In the genomic region with DNA sequence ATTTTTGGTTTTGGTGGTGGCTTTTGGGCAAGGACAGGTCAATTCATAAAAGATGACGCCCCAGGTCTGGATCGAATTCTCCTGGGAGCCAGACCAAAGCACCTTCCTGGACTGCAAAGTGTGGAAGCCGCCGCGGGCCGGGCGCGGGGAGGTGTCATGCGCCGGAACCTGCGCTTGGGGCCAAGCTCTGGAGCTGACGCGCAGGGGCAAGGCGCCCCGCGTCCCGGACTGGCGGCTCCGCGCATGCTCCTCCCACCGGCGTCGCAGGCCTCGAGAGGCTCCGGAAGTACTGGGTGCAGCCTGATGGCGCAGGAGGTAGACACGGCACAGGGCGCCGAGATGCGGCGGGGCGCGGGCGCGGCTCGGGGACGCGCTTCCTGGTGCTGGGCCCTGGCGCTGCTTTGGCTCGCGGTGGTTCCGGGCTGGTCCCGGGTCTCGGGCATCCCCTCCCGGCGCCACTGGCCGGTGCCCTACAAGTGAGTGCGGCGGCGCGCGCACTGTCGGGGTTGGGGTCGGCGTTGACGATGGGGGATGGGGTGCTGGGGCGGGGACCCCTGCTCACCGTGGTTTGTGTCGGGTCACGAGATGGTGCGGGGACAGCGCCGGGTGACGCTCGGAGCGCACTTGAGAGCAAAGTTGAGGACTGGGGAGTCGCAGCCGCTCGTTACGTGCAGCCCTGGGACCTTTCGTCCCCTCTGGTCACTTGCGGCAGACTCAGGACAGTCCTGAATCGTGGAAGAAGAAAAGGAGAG, we compare ENCODE assay signal across 8 cellular contexts. TPM values are rescaled to one million over a fixed set of nuclear protein-coding genes. Genes with fewer than 3 reads are reported as not detected.
DNase-seq lines count a peak whose midpoint lies in the region; ATAC-seq and TF ChIP-seq lines count a peak whose summit lies in the region.

A gene (plus strand): TSS at position 286 of the 752 bp plus-strand sequence. CDS start 18 bp downstream, at position 304.

- peak; percentile 85 for ATAC-seq in CD4-positive, alpha-beta T cell (ENCODE audit: poor library complexity)
- ATAC-seq in GM19397 (IDR thresholded peaks at IDR 0.05; ENCODE audit: unreplicated experiment) (peak; percentile 97), HG03565 (IDR thresholded peaks at IDR 0.05; ENCODE audit: unreplicated experiment) (peak; percentile 93)
- ATAC-seq in activated CD8-positive, alpha-beta T cell treated with anti-CD3 and anti-CD28 coated beads for 36 hours = peak; percentile 94

- peak within 1 kb of the TSS; percentile 89 for H3K27ac ChIP-seq in CD4-positive, alpha-beta T cell (ENCODE audit: low read depth, low read length)
- H3K27ac ChIP-seq in duodenal mucosa (ENCODE audit: low read depth, low read length) = peak within 1 kb of the TSS; percentile 95

- H3K4me1 Mint-ChIP-seq in CD4-positive, alpha-beta T cell (ENCODE audit: low read depth) = peaks cover 60% of the 10 kb centered on the region
- peaks cover 27% of the 10 kb centered on the region for H3K4me1 Mint-ChIP-seq in activated CD8-positive, alpha-beta T cell treated with anti-CD3 and anti-CD28 coated beads for 36 hours (ENCODE audit: low read depth)

- no peaks in the 10 kb centered on the region for H3K9me3 Mint-ChIP-seq in CD4-positive, alpha-beta T cell
- H3K9me3 Mint-ChIP-seq in activated CD8-positive, alpha-beta T cell treated with anti-CD3 and anti-CD28 coated beads for 36 hours = no peaks in the 10 kb centered on the region

- no peak for TF ChIP-seq CTCF in CD4-positive, alpha-beta T cell (IDR thresholded peaks at IDR 0.05)
- no peak for TF ChIP-seq CTCF in activated CD8-positive, alpha-beta T cell treated with anti-CD3 and anti-CD28 coated beads for 36 hours (IDR thresholded peaks at IDR 0.05)
- TF ChIP-seq CTCF in lower leg skin (IDR thresholded peaks at IDR 0.05) = no peak

- peak within 1 kb of the TSS; percentile 88 to 97 for H3K9ac ChIP-seq in duodenal mucosa (ENCODE audit: low read depth in 1 of 2, low read length in 2 of 2)

- no peaks in the 10 kb centered on the region for H3K27me3 ChIP-seq in CD4-positive, alpha-beta T cell (ENCODE audit: control insufficient read depth, insufficient read depth, low read length)
- H3K27me3 ChIP-seq in duodenal mucosa (ENCODE audit: control insufficient read depth in 1 of 2, insufficient read depth in 2 of 2, low read length in 2 of 2) = peaks cover 0 to 3% of the 10 kb centered on the region in 2 donors

- peaks cover 8% of the 10 kb centered on the region in 2 donors for H3K36me3 ChIP-seq in duodenal mucosa (ENCODE audit: control insufficient read depth in 1 of 2, insufficient read depth in 2 of 2, low read length in 2 of 2)

- peak; percentile 89 to 96 (median 94) for DNase-seq in CD4-positive, alpha-beta T cell
- DNase-seq in NCI-H82 (lab: John Stamatoyannopoulos, UW) (peak; percentile 96), lower leg skin (ENCODE audit: low spot score in 2 of 2) (peak; percentile 94 to 99)
- DNase-seq in activated CD8-positive, alpha-beta T cell treated with anti-CD3 and anti-CD28 coated beads for 36 hours = peak; percentile 95
- DNase-seq in stimulated activated CD4-positive, alpha-beta T cell treated with anti-CD3 and anti-CD28 coated beads, Interleukin-4, amount 100 ng/mL, for 4 hours = peak; percentile 90 to 94

- H3K27me3 Mint-ChIP-seq in CD4-positive, alpha-beta T cell = no peaks in the 10 kb centered on the region
- H3K27me3 Mint-ChIP-seq in activated CD8-positive, alpha-beta T cell treated with anti-CD3 and anti-CD28 coated beads for 36 hours = peaks cover 4% of the 10 kb centered on the region

- peak in 1 of 2 donors; percentile 55 for TF ChIP-seq POLR2A in lower leg skin (IDR thresholded peaks at IDR 0.05)

- POLR2A ChIA-PET in CD4-positive, alpha-beta T cell (lab: Charles Lee) = interaction anchor here (0.7 to 5.9 kb wide), 26 partner anchors 8 to 1688 kb away, joined by 3 to 211 read pairs (median 6); a partner anchor contains a TSS
- POLR2A ChIA-PET in activated CD8-positive, alpha-beta T cell treated with anti-CD3 and anti-CD28 coated beads for 36 hours (lab: Charles Lee) = interaction anchor here (0.7 to 3.4 kb wide), 9 partner anchors 10 to 337 kb away, joined by 3 to 49 read pairs (median 4); a partner anchor contains a TSS

- H3K9me3 ChIP-seq in CD4-positive, alpha-beta T cell (ENCODE audit: control insufficient read depth, low read length) = no peaks in the 10 kb centered on the region
- no peaks in the 10 kb centered on the region for H3K9me3 ChIP-seq in duodenal mucosa (ENCODE audit: control insufficient read depth in 1 of 2, low read length in 2 of 2)

- WGBS in lower leg skin, 2 donors = 0% methylated on average over 26 to 37 of the region's 73 CpGs

- H3K27ac Mint-ChIP-seq in CD4-positive, alpha-beta T cell = peak within 1 kb of the TSS; percentile 99
- H3K27ac Mint-ChIP-seq in activated CD8-positive, alpha-beta T cell treated with anti-CD3 and anti-CD28 coated beads for 36 hours = peak within 1 kb of the TSS; percentile 99

- intact Hi-C loops in CD4-positive, alpha-beta T cell (cut with DNase I, micrococcal nuclease) = loop anchor here (2.0 to 10.0 kb wide), 6 partner anchors 35 to 1447 kb away; a partner anchor contains a TSS
- intact Hi-C loops in activated CD8-positive, alpha-beta T cell treated with anti-CD3 and anti-CD28 coated beads for 36 hours (cut with micrococcal nuclease) = loop anchor here (2.0 kb wide), 1 partner anchor 35 kb away; a partner anchor contains a TSS
- intact Hi-C loops in lower leg skin (cut with DNase I; ENCODE audit: low total_unique reads) = no loop called here

- H3K36me3 Mint-ChIP-seq in CD4-positive, alpha-beta T cell (ENCODE audit: low read depth) = peaks cover 47% of the 10 kb centered on the region
- peaks cover 23% of the 10 kb centered on the region for H3K36me3 Mint-ChIP-seq in activated CD8-positive, alpha-beta T cell treated with anti-CD3 and anti-CD28 coated beads for 36 hours (ENCODE audit: low read depth)

- peak within 1 kb of the TSS; percentile 97 for H3K4me3 Mint-ChIP-seq in CD4-positive, alpha-beta T cell
- peak within 1 kb of the TSS; percentile 96 for H3K4me3 Mint-ChIP-seq in activated CD8-positive, alpha-beta T cell treated with anti-CD3 and anti-CD28 coated beads for 36 hours

- CTCF ChIA-PET in CD4-positive, alpha-beta T cell (lab: Charles Lee) = interaction anchor here (1.0 to 2.5 kb wide), 5 partner anchors 9 to 112 kb away, joined by 3 to 15 read pairs (median 5); a partner anchor contains a TSS
- CTCF ChIA-PET in activated CD8-positive, alpha-beta T cell treated with anti-CD3 and anti-CD28 coated beads for 36 hours (lab: Charles Lee) = interaction anchor here (0.9 to 3.3 kb wide), 4 partner anchors 9 to 26 kb away, joined by 3 to 26 read pairs (median 12); no protein-coding TSS in a partner anchor

- H3K4me3 ChIP-seq in duodenal mucosa (ENCODE audit: low read depth in 1 of 2, low read length in 2 of 2) (peak within 1 kb of the TSS; percentile 93 to 98), lower leg skin (ENCODE audit: low read depth, poor library complexity, severe bottlenecking) (peak within 1 kb of the TSS; percentile 75)

- H3K4me1 ChIP-seq in duodenal mucosa (ENCODE audit: control insufficient read depth in 1 of 2, insufficient read depth in 2 of 2, low read length in 2 of 2) = peaks cover 10 to 18% of the 10 kb centered on the region in 2 donors

RNA-seq across cellular contexts. Expression of the gene that starts here (rescaled TPM):
- total RNA-seq in CD4-positive, alpha-beta T cell = 10 to 100 TPM; 37.4 to 42.9 TPM
- 10 to 100 TPM; 14.5 to 16.9 TPM for total RNA-seq in activated CD8-positive, alpha-beta T cell treated with anti-CD3 and anti-CD28 coated beads for 36 hours
- total RNA-seq in lower leg skin = 10 to 100 TPM; 14.0 to 22.1 (median 19.3) TPM

Comparison
In these comparisons a context has a peak if more than half of its experiments do, and no peak if none do; other contexts are left out.
1. Peak in every context shown above with its lines: DNase-seq, ATAC-seq, H3K4me3 ChIP-seq and H3K27ac ChIP-seq.